In the genomic region with DNA sequence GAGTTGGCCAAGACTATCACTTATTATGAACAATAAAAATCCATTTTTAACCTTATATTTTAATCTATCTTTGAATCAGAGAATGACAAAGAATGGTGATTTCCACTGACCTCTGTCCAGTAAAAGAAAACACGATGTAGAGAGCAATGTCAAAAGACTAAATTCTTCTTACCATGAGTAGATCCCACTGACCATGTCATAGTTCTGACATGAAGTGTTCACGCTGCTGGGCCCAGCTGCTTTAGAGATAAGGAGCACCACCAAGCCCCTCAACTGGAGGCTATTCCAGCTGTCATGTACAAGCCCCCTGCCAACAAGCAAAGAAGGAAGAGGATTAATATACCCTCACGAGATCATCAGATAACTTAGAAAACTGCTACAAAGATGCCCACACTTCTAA, we compare ENCODE assay signal across 9 cellular contexts.
"Had no signal": no experiment of that assay in that cellular context is flagged by ENCODE, and none has a peak within 500 bp of the region (broad histone marks: within the 10 kb centered on the region; RNA-seq: fewer than 3 reads in every experiment).

No MANE protein-coding gene starts in this region.

- H3K9ac ChIP-seq: GM23248 had no signal

- H3K4me3 ChIP-seq: GM23248, GM23338, HAP-1 had no signal

- H3K4me3 Mint-ChIP-seq: GM23338, H9, HFFc6 had no signal

- H3K27ac Mint-ChIP-seq: GM23338, HFFc6 had no signal

- H3K9me3 Mint-ChIP-seq: GM23338, H9, HFFc6 had no signal

- H2AFZ ChIP-seq: GM23248, GM23338 had no signal

- H3K9me3 ChIP-seq: HAP-1 had no signal

- H3K4me2 ChIP-seq: GM23338 had no signal

- H3K36me3 ChIP-seq: HAP-1 had no signal

- ATAC-seq: HCT116 had no signal

- H3K27ac ChIP-seq: GM23248 had no signal

- DNase-seq: GM23248, GOT3, H7, H9, HCEC 1CT, HFFc6 had no signal
